17 cellular contexts compared by ENCODE assay signal in genomic region chr20:58461899-58462298, GRCh38. TPM values are rescaled to one million over a fixed set of nuclear protein-coding genes. Genes with fewer than 3 reads are reported as not detected.
A peak's percentile ranks its signal among the peaks of the same experiment; 100 is the strongest.
DNase-seq lines count a peak whose midpoint lies in the region; ATAC-seq and TF ChIP-seq lines count a peak whose summit lies in the region.
"Had no signal": no experiment of that assay in that cellular context is flagged by ENCODE, and none has a peak within 500 bp of the region (broad histone marks: within the 10 kb centered on the region; RNA-seq: fewer than 3 reads in every experiment).

No MANE protein-coding gene starts in this region.

- H3K27ac Mint-ChIP-seq in stimulated activated effector memory CD8-positive, alpha-beta T cell treated with anti-CD3 and anti-CD28 coated beads, Interleukin-12 subunit alpha, Interleukin-12 subunit beta, amount 100 ng/mL, for 72 hours = peak overlapping the region; percentile 27

- ATAC-seq in esophagus mucosa (peak; percentile 47), GM18511 (IDR thresholded peaks at IDR 0.05; ENCODE audit: unreplicated experiment) (no peak), HG03280 (IDR thresholded peaks at IDR 0.05; ENCODE audit: unreplicated experiment) (no peak)
- ATAC-seq in stimulated activated effector memory CD8-positive, alpha-beta T cell treated with anti-CD3 and anti-CD28 coated beads, Interleukin-12 subunit alpha, Interleukin-12 subunit beta, amount 100 ng/mL, for 72 hours = no peak

- H3K36me3 Mint-ChIP-seq in stimulated activated effector memory CD8-positive, alpha-beta T cell treated with anti-CD3 and anti-CD28 coated beads, Interleukin-12 subunit alpha, Interleukin-12 subunit beta, amount 100 ng/mL, for 72 hours = no peaks in the 10 kb centered on the region

- in situ Hi-C loops in astrocyte of the cerebellum (cut with HindIII; ENCODE audit: low sequenced_read_pairs) = no loop called here

- TF ChIP-seq CTCF in astrocyte of the cerebellum (IDR thresholded peaks at IDR 0.05; ENCODE audit: low read depth, low read length, missing control alignments) = no peak

- DNase-seq in M059J (ENCODE audit: low read depth) (peak; percentile 37), astrocyte of the cerebellum (ENCODE audit: low read depth) (peak; percentile 18), NCI-H187 (lab: John Stamatoyannopoulos, UW) (no peak), SHP77 treated with DMSO at 0.1 percent for 48 hours (lab: John Stamatoyannopoulos, UW) (no peak)
- DNase-seq in stimulated activated effector memory CD8-positive, alpha-beta T cell treated with anti-CD3 and anti-CD28 coated beads, Interleukin-12 subunit alpha, Interleukin-12 subunit beta, amount 100 ng/mL, for 72 hours (ENCODE audit: low spot score in 2 of 2) = no peak
- DNase-seq: KBM-7, NCI-H1048, NCI-H1436 treated with DMSO at 0.1 percent for 48 hours, NCI-H2081, NCI-H510A, NCI-H82, PC-9 had no signal

- H3K4me1 Mint-ChIP-seq in stimulated activated effector memory CD8-positive, alpha-beta T cell treated with anti-CD3 and anti-CD28 coated beads, Interleukin-12 subunit alpha, Interleukin-12 subunit beta, amount 100 ng/mL, for 72 hours = peaks cover 18% of the 10 kb centered on the region

- no peaks in the 10 kb centered on the region for H3K9me3 Mint-ChIP-seq in stimulated activated effector memory CD8-positive, alpha-beta T cell treated with anti-CD3 and anti-CD28 coated beads, Interleukin-12 subunit alpha, Interleukin-12 subunit beta, amount 100 ng/mL, for 72 hours

- no peak overlapping the region for H3K4me3 ChIP-seq in astrocyte of the cerebellum (ENCODE audit: low read depth, low read length)
- H3K4me3 ChIP-seq: PC-9, SK-N-MC had no signal

- no peak overlapping the region for H3K4me3 Mint-ChIP-seq in stimulated activated effector memory CD8-positive, alpha-beta T cell treated with anti-CD3 and anti-CD28 coated beads, Interleukin-12 subunit alpha, Interleukin-12 subunit beta, amount 100 ng/mL, for 72 hours

RNA-seq across cellular contexts. Expression of gene APCDD1L, which starts 53.3 kb away (rescaled TPM):
- total RNA-seq in M059J (2014; rRNA removed; shearing (Covaris generic)) = 14.2 and 24.2 TPM in 2 replicates
- total RNA-seq in esophagus mucosa = 0.16 TPM
- total RNA-seq: Caco-2 had no signal

Comparison
In these comparisons a context has a peak if more than half of its experiments do, and no peak if none do; other contexts are left out.
1. DNase-seq: peak in M059J (single experiment) and astrocyte of the cerebellum (single experiment); none in stimulated activated effector memory CD8-positive, alpha-beta T cell treated with anti-CD3 and anti-CD28 coated beads, Interleukin-12 subunit alpha, Interleukin-12 subunit beta, amount 100 ng/mL, for 72 hours (0 of 2), NCI-H187 (0 of 2) and SHP77 treated with DMSO at 0.1 percent for 48 hours (single experiment).
2. RNA of gene APCDD1L, which starts 53.3 kb away (total RNA-seq): 14.2 to 24.2 TPM in M059J; 0.16 TPM in esophagus mucosa (single experiment); every median in the first group is over 10 times any median in the second.